20 cellular contexts compared by ENCODE assay signal in genomic region chr17:77796201-77796860, GRCh38.
A peak's percentile ranks its signal among the peaks of the same experiment; 100 is the strongest.
DNase-seq lines count a peak whose midpoint lies in the region; ATAC-seq and TF ChIP-seq lines count a peak whose summit lies in the region.
"Had no signal": no experiment of that assay in that cellular context is flagged by ENCODE, and none has a peak within 500 bp of the region (broad histone marks: within the 10 kb centered on the region; RNA-seq: fewer than 3 reads in every experiment).

No MANE protein-coding gene starts in this region.

- TF ChIP-seq CTCF in HEK293 (tag by site-specific recombination; IDR thresholded peaks at IDR 0.05), result no peak
- no peak for TF ChIP-seq CTCF in esophagus muscularis mucosa (IDR thresholded peaks at IDR 0.05)

- H3K36me3 ChIP-seq in HEK293 (ENCODE audit: control insufficient read depth in 2 of 2, insufficient read depth in 1 of 2, low read length in 2 of 2), result no peaks in the 10 kb centered on the region
- H3K36me3 ChIP-seq in esophagus muscularis mucosa, result no peaks in the 10 kb centered on the region

- H3K4me3 Mint-ChIP-seq in T-helper 17 cell, result no peak overlapping the region
- H3K4me3 Mint-ChIP-seq: activated T-helper 17 cell treated with anti-CD3 and anti-CD28 coated beads, Interleukin-2, amount 50 U/mL, for 72 hours; CD8-positive, alpha-beta memory T cell; central memory CD8-positive, alpha-beta T cell; naive thymus-derived CD4-positive, alpha-beta T cell; WTC11 had no signal

- H3K4me1 Mint-ChIP-seq in T-helper 17 cell, result peaks cover 15% of the 10 kb centered on the region

- H3K27ac ChIP-seq in HEK293 (ENCODE audit: extremely low read depth, low read depth, low read length) (no peak overlapping the region), esophagus muscularis mucosa (replicated peaks in 1 of 4) (peak overlapping the region; percentile 78 to 83 (median 80))

- H3K4me3 ChIP-seq in HEK293 (ENCODE audit: low read depth, low read length) (no peak overlapping the region), esophagus muscularis mucosa (no peak overlapping the region)
- H3K4me3 ChIP-seq: lung had no signal

- TF ChIP-seq EP300 in esophagus muscularis mucosa (IDR thresholded peaks at IDR 0.05), result no peak

- ATAC-seq in GM18520 (IDR thresholded peaks at IDR 0.05; ENCODE audit: unreplicated experiment) (no peak), T-helper 17 cell (no peak)
- ATAC-seq: activated T-helper 17 cell treated with anti-CD3 and anti-CD28 coated beads, Interleukin-2, amount 50 U/mL, for 72 hours; naive thymus-derived CD4-positive, alpha-beta T cell; WTC11 had no signal

- H3K27me3 ChIP-seq in esophagus muscularis mucosa, result no peaks in the 10 kb centered on the region

- POLR2A ChIA-PET in HEK293 (lab: Yijun Ruan, JAX), result interaction anchor here (0.7 to 1.7 kb wide), 2 partner anchors 162 to 183 kb away, joined by 4 to 5 read pairs; partner anchors contain the start of gene TNRC6C

- no peaks in the 10 kb centered on the region for H3K9me3 ChIP-seq in HEK293 (ENCODE audit: control insufficient read depth, insufficient read depth, low read depth, low read length)
- no peaks in the 10 kb centered on the region for H3K9me3 ChIP-seq in esophagus muscularis mucosa
- no peaks in the 10 kb centered on the region for H3K9me3 ChIP-seq in T-helper 17 cell (ENCODE audit: control insufficient read depth, low read length, poor library complexity, severe bottlenecking)

- H3K4me1 ChIP-seq in HEK293 (ENCODE audit: control insufficient read depth, insufficient read depth, low read length) (no peaks in the 10 kb centered on the region), esophagus muscularis mucosa (peaks cover 0 to 30% (median 27%) of the 10 kb centered on the region in 4 donors)

- whole genome bisulfite sequencing in esophagus muscularis mucosa, result 65% methylated on average over 7 of the region's 9 CpGs

- intact Hi-C loops in esophagus muscularis mucosa (cut with DNase I), result no loop called here
- intact Hi-C loops in posterior vena cava (cut with DNase I), result no loop called here

- CTCF ChIA-PET in HEK293 (lab: Yijun Ruan, JAX), result interaction anchor here (0.7 kb wide), 1 partner anchor 98 kb away, joined by 3 read pairs; no protein-coding TSS in a partner anchor

- H3K36me3 Mint-ChIP-seq in T-helper 17 cell (ENCODE audit: low read depth), result peaks cover 2% of the 10 kb centered on the region
- H3K36me3 Mint-ChIP-seq: CD8-positive, alpha-beta memory T cell; naive thymus-derived CD4-positive, alpha-beta T cell had no signal

- no peak for TF ChIP-seq POLR2A in esophagus muscularis mucosa (IDR thresholded peaks at IDR 0.05; ENCODE audit: low read depth)

- DNase-seq in A172 (ENCODE audit: low spot score) (peak; percentile 34), esophagus muscularis mucosa (ENCODE audit: extremely low spot score) (no peak), posterior vena cava (ENCODE audit: low spot score) (peak; percentile 89), NCI-H2196 treated with DMSO at 0.1 percent for 48 hours (lab: John Stamatoyannopoulos, UW; ENCODE audit: unreplicated experiment) (no peak), NCI-H1694 (lab: John Stamatoyannopoulos, UW) (no peak), T-helper 17 cell (no peak)
- DNase-seq: activated CD8-positive, alpha-beta memory T cell treated with anti-CD3 and anti-CD28 coated beads for 24 hours; naive thymus-derived CD4-positive, alpha-beta T cell; NCI-H187; NCI-H510A treated with DMSO at 0.1 percent for 48 hours; stimulated activated naive CD4-positive, alpha-beta T cell; T-helper 2 cell had no signal

- peaks cover 27% of the 10 kb centered on the region for H3K27me3 Mint-ChIP-seq in T-helper 17 cell
- H3K27me3 Mint-ChIP-seq: central memory CD8-positive, alpha-beta T cell had no signal

- H3K27ac Mint-ChIP-seq in T-helper 17 cell, result no peak overlapping the region
- H3K27ac Mint-ChIP-seq: activated T-helper 17 cell treated with anti-CD3 and anti-CD28 coated beads, Interleukin-2, amount 50 U/mL, for 72 hours; naive thymus-derived CD4-positive, alpha-beta T cell; progenitor cell of endocrine pancreas; WTC11 had no signal

TF ChIP-seq in HEK293, 187 proteins besides CTCF, POLR2A, EP300 and RAD21:
- no peak for TF ChIP-seq ZBTB44 (tag by site-specific recombination; IDR thresholded peaks at IDR 0.05)
- TF ChIP-seq ZFHX2 (tag by site-specific recombination; conservative IDR thresholded peaks at IDR 0.05), result peak; percentile 45
- TF ChIP-seq EGR2 (tag by site-specific recombination; IDR thresholded peaks at IDR 0.05; ENCODE audit: low read depth), result 0 out of 2 replicates have a peak, but pooled peaks have one; percentile 17
- no peak for TF ChIP-seq ZNF239 (tag by site-specific recombination; IDR thresholded peaks at IDR 0.05)

Comparison
In these comparisons a context has a peak if more than half of its experiments do, and no peak if none do; other contexts are left out.
1. DNase-seq: peak in A172 (single experiment) and posterior vena cava (single experiment); none in esophagus muscularis mucosa (single experiment), NCI-H2196 treated with DMSO at 0.1 percent for 48 hours (single experiment), NCI-H1694 (single experiment) and T-helper 17 cell (0 of 3).